In the genomic region with DNA sequence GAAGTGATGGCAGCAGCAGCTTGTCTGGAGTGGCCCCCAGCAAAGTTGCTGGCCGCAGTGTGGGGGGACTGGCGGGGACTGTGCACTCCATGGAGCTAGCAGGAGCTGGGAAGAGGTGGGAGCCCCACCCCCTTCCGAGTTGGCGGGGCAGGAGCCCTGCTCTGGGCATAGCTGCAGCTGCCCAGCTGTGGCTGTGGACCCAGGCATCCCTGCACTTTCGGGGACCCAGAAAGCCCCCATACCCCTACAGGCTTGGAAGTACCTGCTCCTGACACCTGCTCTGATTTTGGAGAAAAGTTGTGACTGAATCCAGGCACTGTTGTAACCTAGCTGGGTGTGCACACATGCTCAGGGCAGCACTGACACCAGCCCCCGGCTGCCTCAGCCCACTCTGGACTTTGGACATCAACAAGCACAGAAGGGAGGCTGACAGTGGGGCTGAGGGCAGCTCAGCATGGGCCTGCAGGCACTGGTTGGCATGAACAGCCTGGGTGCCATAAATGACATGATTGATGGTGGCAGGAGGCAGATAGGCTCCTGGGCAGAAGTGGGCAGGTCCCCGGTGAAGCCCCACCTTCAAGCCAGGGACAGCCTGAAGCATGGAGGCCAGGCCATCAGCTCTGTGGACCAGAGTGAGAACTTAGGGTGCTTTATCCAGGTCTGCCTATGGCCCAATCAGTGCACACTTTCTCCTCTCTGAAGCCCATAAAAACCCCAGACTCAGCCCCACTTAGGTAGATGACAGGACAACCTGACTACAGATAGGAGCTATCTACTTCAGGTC, we compare ENCODE assay signal across 1 cellular context.
TF ChIP-seq lines count a peak whose summit lies in the region.

No MANE protein-coding gene starts in this region.

TF ChIP-seq in HepG2, 621 proteins besides CTCF, POLR2A, EP300 and RAD21 (continued from another document and continues in another):
- no peak for TF ChIP-seq ZBTB37 (CRISPR knock-in tag; IDR thresholded peaks at IDR 0.05)
- TF ChIP-seq ZNF503 (CRISPR knock-in tag; IDR thresholded peaks at IDR 0.05), result 0 out of 2 replicates have a peak, but pooled peaks have one; percentile 21
- TF ChIP-seq ETV5 (CRISPR knock-in tag; IDR thresholded peaks at IDR 0.05; ENCODE audit: borderline replicate concordance), result 0 out of 2 replicates have a peak, but pooled peaks have one; percentile 30
- peak; percentile 74; the same call in 1 of the 2 replicates for TF ChIP-seq ZFX (CRISPR knock-in tag; IDR thresholded peaks at IDR 0.05; ENCODE audit: low read depth)
- no peak for TF ChIP-seq SMAD9 (CRISPR knock-in tag; IDR thresholded peaks at IDR 0.05)
- peak; percentile 70; the same call in 1 of the 2 replicates for TF ChIP-seq ZBTB7A (CRISPR knock-in tag; IDR thresholded peaks at IDR 0.05)
- TF ChIP-seq SAP130 (CRISPR knock-in tag; IDR thresholded peaks at IDR 0.05; ENCODE audit: low read depth), result peak; percentile 84
- peak; percentile 64; the same call in 1 of the 2 replicates for TF ChIP-seq ZBTB42 (CRISPR knock-in tag; IDR thresholded peaks at IDR 0.05)
- no peak for TF ChIP-seq EED (CRISPR knock-in tag; IDR thresholded peaks at IDR 0.05)
- TF ChIP-seq ZNF878 (CRISPR knock-in tag; IDR thresholded peaks at IDR 0.05), result peak; percentile 71
- peak; percentile 92 for TF ChIP-seq ZNF768 (CRISPR knock-in tag; IDR thresholded peaks at IDR 0.05)
- TF ChIP-seq THAP11 (CRISPR knock-in tag; IDR thresholded peaks at IDR 0.05), result peak; percentile 74
- TF ChIP-seq, protein P1, sequence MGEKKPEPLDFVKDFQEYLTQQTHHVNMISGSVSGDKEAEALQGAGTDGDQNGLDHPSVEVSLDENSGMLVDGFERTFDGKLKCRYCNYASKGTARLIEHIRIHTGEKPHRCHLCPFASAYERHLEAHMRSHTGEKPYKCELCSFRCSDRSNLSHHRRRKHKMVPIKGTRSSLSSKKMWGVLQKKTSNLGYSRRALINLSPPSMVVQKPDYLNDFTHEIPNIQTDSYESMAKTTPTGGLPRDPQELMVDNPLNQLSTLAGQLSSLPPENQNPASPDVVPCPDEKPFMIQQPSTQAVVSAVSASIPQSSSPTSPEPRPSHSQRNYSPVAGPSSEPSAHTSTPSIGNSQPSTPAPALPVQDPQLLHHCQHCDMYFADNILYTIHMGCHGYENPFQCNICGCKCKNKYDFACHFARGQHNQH (CRISPR knock-in tag; IDR thresholded peaks at IDR 0.05), result peak; percentile 75
- TF ChIP-seq CC2D1A (CRISPR knock-in tag; IDR thresholded peaks at IDR 0.05), result no peak
- no peak for TF ChIP-seq REL (CRISPR knock-in tag; conservative IDR thresholded peaks at IDR 0.05)
- no peak for TF ChIP-seq ZNF354B (CRISPR knock-in tag; IDR thresholded peaks at IDR 0.05)
- 0 out of 2 replicates have a peak, but pooled peaks have one; percentile 12 for TF ChIP-seq HMG20A (CRISPR knock-in tag; IDR thresholded peaks at IDR 0.05; ENCODE audit: borderline replicate concordance)
- peak; percentile 28; the same call in 1 of the 2 replicates for TF ChIP-seq GFI1 (CRISPR knock-in tag; IDR thresholded peaks at IDR 0.05; ENCODE audit: borderline replicate concordance)
- TF ChIP-seq, protein P2, sequence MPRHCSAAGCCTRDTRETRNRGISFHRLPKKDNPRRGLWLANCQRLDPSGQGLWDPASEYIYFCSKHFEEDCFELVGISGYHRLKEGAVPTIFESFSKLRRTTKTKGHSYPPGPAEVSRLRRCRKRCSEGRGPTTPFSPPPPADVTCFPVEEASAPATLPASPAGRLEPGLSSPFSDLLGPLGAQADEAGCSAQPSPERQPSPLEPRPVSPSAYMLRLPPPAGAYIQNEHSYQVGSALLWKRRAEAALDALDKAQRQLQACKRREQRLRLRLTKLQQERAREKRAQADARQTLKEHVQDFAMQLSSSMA (CRISPR knock-in tag; IDR thresholded peaks at IDR 0.05), result 0 out of 2 replicates have a peak, but pooled peaks have one; percentile 42
- TF ChIP-seq ZNF224 (CRISPR knock-in tag; IDR thresholded peaks at IDR 0.05), result no peak
- TF ChIP-seq POGZ (CRISPR knock-in tag; IDR thresholded peaks at IDR 0.05), result peak; percentile 69; the same call in 1 of the 2 replicates
- peak; percentile 35 for TF ChIP-seq ZNF883 (CRISPR knock-in tag; IDR thresholded peaks at IDR 0.05; ENCODE audit: not compliant biosample characterization)
- peak; percentile 53 for TF ChIP-seq UBTF (CRISPR knock-in tag; IDR thresholded peaks at IDR 0.05)
- TF ChIP-seq PAF1 (CRISPR knock-in tag; IDR thresholded peaks at IDR 0.05), result no peak
- 0 out of 2 replicates have a peak, but pooled peaks have one; percentile 33 for TF ChIP-seq ZNF747 (CRISPR knock-in tag; IDR thresholded peaks at IDR 0.05; ENCODE audit: borderline replicate concordance)
- peak; percentile 85 for TF ChIP-seq SALL1 (CRISPR knock-in tag; IDR thresholded peaks at IDR 0.05)
- TF ChIP-seq HNRNPLL (IDR thresholded peaks at IDR 0.05; ENCODE audit: low read depth, low read length, poor library complexity, severe bottlenecking), result peak; percentile 38
- TF ChIP-seq ZNF557 (CRISPR knock-in tag; IDR thresholded peaks at IDR 0.05), result no peak
- no peak for TF ChIP-seq MYNN (CRISPR knock-in tag; IDR thresholded peaks at IDR 0.05; ENCODE audit: low read depth)
- TF ChIP-seq CHD2 (IDR thresholded peaks at IDR 0.05; ENCODE audit: low read depth, low read length), result no peak
- no peak for TF ChIP-seq POLR2AphosphoS2 (IDR thresholded peaks at IDR 0.05; ENCODE audit: low read depth, low read length)
- TF ChIP-seq SP5 (CRISPR knock-in tag; IDR thresholded peaks at IDR 0.05; ENCODE audit: borderline replicate concordance, low read depth), result peak; percentile 21; the same call in 1 of the 2 replicates
- no peak for TF ChIP-seq ZNF724P (CRISPR knock-in tag; IDR thresholded peaks at IDR 0.05; ENCODE audit: borderline replicate concordance)
- TF ChIP-seq AGO1 (IDR thresholded peaks at IDR 0.05; ENCODE audit: low read depth, low read length, poor library complexity, severe bottlenecking), result no peak
- TF ChIP-seq ZHX1 (CRISPR knock-in tag; IDR thresholded peaks at IDR 0.05; ENCODE audit: low read depth), result 0 out of 2 replicates have a peak, but pooled peaks have one; percentile 27
- no peak for TF ChIP-seq ZBTB38 (CRISPR knock-in tag; IDR thresholded peaks at IDR 0.05)
- no peak for TF ChIP-seq ZNF333 (CRISPR knock-in tag; IDR thresholded peaks at IDR 0.05; ENCODE audit: borderline replicate concordance)
- no peak for TF ChIP-seq ZFP62 (CRISPR knock-in tag; IDR thresholded peaks at IDR 0.05)
- peak; percentile 74 for TF ChIP-seq NRL (CRISPR knock-in tag; IDR thresholded peaks at IDR 0.05; ENCODE audit: borderline replicate concordance)
- TF ChIP-seq GZF1 (CRISPR knock-in tag; IDR thresholded peaks at IDR 0.05), result no peak
- no peak; the same call in 1 of the 2 replicates for TF ChIP-seq KMT2A (CRISPR knock-in tag; IDR thresholded peaks at IDR 0.05)
- TF ChIP-seq RARG (CRISPR knock-in tag; IDR thresholded peaks at IDR 0.05; ENCODE audit: low read depth), result no peak
- TF ChIP-seq PHB2 (IDR thresholded peaks at IDR 0.05; ENCODE audit: partially characterized antibody), result no peak
- TF ChIP-seq, protein P3, sequence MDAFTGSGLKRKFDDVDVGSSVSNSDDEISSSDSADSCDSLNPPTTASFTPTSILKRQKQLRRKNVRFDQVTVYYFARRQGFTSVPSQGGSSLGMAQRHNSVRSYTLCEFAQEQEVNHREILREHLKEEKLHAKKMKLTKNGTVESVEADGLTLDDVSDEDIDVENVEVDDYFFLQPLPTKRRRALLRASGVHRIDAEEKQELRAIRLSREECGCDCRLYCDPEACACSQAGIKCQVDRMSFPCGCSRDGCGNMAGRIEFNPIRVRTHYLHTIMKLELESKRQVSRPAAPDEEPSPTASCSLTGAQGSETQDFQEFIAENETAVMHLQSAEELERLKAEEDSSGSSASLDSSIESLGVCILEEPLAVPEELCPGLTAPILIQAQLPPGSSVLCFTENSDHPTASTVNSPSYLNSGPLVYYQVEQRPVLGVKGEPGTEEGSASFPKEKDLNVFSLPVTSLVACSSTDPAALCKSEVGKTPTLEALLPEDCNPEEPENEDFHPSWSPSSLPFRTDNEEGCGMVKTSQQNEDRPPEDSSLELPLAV (CRISPR knock-in tag; conservative IDR thresholded peaks at IDR 0.05; ENCODE audit: low read depth), result no peak
- TF ChIP-seq, protein P4, sequence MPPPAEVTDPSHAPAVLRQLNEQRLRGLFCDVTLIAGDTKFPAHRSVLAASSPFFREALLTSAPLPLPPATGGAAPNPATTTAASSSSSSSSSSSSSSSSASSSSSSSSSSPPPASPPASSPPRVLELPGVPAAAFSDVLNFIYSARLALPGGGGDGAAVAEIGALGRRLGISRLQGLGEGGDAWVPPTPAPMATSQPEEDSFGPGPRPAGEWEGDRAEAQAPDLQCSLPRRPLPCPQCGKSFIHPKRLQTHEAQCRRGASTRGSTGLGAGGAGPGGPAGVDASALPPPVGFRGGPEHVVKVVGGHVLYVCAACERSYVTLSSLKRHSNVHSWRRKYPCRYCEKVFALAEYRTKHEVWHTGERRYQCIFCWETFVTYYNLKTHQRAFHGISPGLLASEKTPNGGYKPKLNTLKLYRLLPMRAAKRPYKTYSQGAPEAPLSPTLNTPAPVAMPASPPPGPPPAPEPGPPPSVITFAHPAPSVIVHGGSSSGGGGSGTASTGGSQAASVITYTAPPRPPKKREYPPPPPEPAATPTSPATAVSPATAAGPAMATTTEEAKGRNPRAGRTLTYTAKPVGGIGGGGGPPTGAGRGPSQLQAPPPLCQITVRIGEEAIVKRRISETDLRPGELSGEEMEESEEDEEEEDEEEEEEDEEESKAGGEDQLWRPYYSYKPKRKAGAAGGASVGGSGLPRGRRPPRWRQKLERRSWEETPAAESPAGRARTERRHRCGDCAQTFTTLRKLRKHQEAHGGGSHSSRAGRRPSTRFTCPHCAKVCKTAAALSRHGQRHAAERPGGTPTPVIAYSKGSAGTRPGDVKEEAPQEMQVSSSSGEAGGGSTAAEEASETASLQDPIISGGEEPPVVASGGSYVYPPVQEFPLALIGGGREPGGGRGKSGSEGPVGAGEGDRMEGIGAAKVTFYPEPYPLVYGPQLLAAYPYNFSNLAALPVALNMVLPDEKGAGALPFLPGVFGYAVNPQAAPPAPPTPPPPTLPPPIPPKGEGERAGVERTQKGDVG (CRISPR knock-in tag; IDR thresholded peaks at IDR 0.05; ENCODE audit: borderline replicate concordance), result no peak
